Comparison of ENCODE assay signal across 8 cellular contexts in the genomic region with DNA sequence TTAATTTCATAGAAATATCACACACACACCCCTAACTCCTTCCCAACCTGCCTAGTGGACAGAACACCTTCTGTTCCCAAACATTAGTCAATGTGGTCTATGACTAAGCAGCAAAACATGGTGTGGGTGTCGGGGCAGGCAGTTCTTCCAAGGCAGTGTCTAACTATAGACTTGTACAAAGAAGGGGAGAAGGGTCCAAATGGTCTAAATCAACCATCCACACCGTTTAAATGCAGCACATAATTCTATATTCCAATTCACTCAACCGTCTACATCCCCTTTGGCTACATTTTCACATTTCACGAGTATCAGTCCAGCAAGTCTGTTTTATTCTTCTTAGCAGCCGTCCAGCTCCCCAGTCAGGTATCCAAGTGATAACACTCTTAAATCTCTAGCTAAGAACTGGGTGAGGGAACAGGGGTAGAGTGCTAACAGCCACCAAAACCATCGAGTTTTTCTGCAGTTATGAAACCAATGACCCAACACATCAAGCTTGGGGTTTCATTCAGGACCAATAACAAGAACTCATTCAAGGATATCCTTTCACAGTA. TPM values are rescaled to one million over a fixed set of nuclear protein-coding genes. Genes with fewer than 3 reads are reported as not detected.
DNase-seq lines count a peak whose midpoint lies in the region; ATAC-seq, FAIRE-seq and TF ChIP-seq lines count a peak whose summit lies in the region.

No MANE protein-coding gene starts in this region.

- RAD21 ChIA-PET in HCT116 (lab: Charles Lee; ENCODE audit: low non-redundant PET in 1 of 2, low total read pairs in 2 of 2, uncharacterized antibody in 2 of 2, unreplicated experiment in 2 of 2): interaction anchor here in 1 of 2 experiments (0.7 kb wide), 1 partner anchor 96 kb away, joined by 3 read pairs; no protein-coding TSS in a partner anchor

- H3K4me3 Mint-ChIP-seq in stimulated activated naive CD8-positive, alpha-beta T cell treated with anti-CD3 and anti-CD28 coated beads, Interleukin-15, amount 100 ng/mL, for 72 hours: no peak overlapping the region

- peak overlapping the region; percentile 76 for H3K4me2 ChIP-seq in HCT116 (ENCODE audit: low read length)
- peak overlapping the region; percentile 19; the same call in 1 of the 2 replicates for H3K4me2 ChIP-seq in HepG2 (ENCODE audit: low read depth, low read length)

- no peaks in the 10 kb centered on the region for H3K9me3 Mint-ChIP-seq in stimulated activated naive CD8-positive, alpha-beta T cell treated with anti-CD3 and anti-CD28 coated beads, Interleukin-15, amount 100 ng/mL, for 72 hours

- CTCF ChIA-PET in HCT116 (lab: Charles Lee) (no interaction called here), HepG2 (lab: Yijun Ruan, JAX; ENCODE audit: low intra/inter-chr PET ratio, low total read pairs) (no interaction called here)

- H3K9me3 ChIP-seq in HCT116 (ENCODE audit: control insufficient read depth in 1 of 2, insufficient read depth in 1 of 2, low read depth in 1 of 2, low read length in 2 of 2): no peaks in the 10 kb centered on the region
- no peaks in the 10 kb centered on the region for H3K9me3 ChIP-seq in HepG2 (ENCODE audit: low read length)

- no peak for TF ChIP-seq POLR2A in HCT116 (IDR thresholded peaks at IDR 0.05; ENCODE audit: borderline replicate concordance, extremely low read depth, insufficient read depth, insufficient read length)
- no peak for TF ChIP-seq POLR2A in HepG2 (IDR thresholded peaks at IDR 0.05; ENCODE audit: insufficient read depth in 1 of 2, low read depth in 2 of 2, low read length in 2 of 2)
- no peak for TF ChIP-seq POLR2A in erythroblast (IDR thresholded peaks at IDR 0.05; ENCODE audit: low read length)

- H4K20me1 ChIP-seq in HCT116 (ENCODE audit: insufficient read depth) (no peaks in the 10 kb centered on the region), HepG2 (ENCODE audit: insufficient read depth, low read length) (no peaks in the 10 kb centered on the region)

- TF ChIP-seq RAD21 in HCT116 (IDR thresholded peaks at IDR 0.05; ENCODE audit: low read depth): no peak; the same call in 1 of the 2 replicates
- no peak for TF ChIP-seq RAD21 in HepG2 (CRISPR knock-in tag; IDR thresholded peaks at IDR 0.05)

- intact Hi-C loops in HCT116 (cut with micrococcal nuclease) (loop anchor here (5.0 to 10.0 kb wide), 2 partner anchors 146 to 788 kb away; no protein-coding TSS in a partner anchor), HepG2 (cut with micrococcal nuclease; ENCODE audit: unreplicated experiment) (no loop called here)

- H3K4me1 ChIP-seq in HCT116 (ENCODE audit: control insufficient read depth in 1 of 2, insufficient read depth in 2 of 2, low read length in 2 of 2) (peaks cover 65 to 79% of the 10 kb centered on the region in 2 experiments), HepG2 (ENCODE audit: insufficient read depth, low read length) (peaks cover 43% of the 10 kb centered on the region)

- POLR2A ChIA-PET in HCT116 (lab: Charles Lee): no interaction called here
- POLR2A ChIA-PET in HepG2 (lab: Yijun Ruan, JAX): no interaction called here

- TF ChIP-seq CTCF in HCT116 (IDR thresholded peaks at IDR 0.05 in 2 of 3, conservative IDR thresholded peaks at IDR 0.05 in 1 of 3; ENCODE audit: borderline replicate concordance in 1 of 3, insufficient read depth in 1 of 3, low read depth in 2 of 3, low read length in 2 of 3) (no peak), HepG2 (CRISPR knock-in tag; IDR thresholded peaks at IDR 0.05) (no peak), GM10266 (IDR thresholded peaks at IDR 0.05; ENCODE audit: control insufficient read depth, insufficient read depth, low read depth, missing control alignments) (no peak)

- no peaks in the 10 kb centered on the region for H3K9me2 ChIP-seq in HCT116 (ENCODE audit: insufficient read depth)

- peaks cover 20% of the 10 kb centered on the region for H3K27me3 Mint-ChIP-seq in stimulated activated naive CD8-positive, alpha-beta T cell treated with anti-CD3 and anti-CD28 coated beads, Interleukin-15, amount 100 ng/mL, for 72 hours

- H3K36me3 ChIP-seq in HCT116 (ENCODE audit: control insufficient read depth in 1 of 2, insufficient read depth in 2 of 2, low read length in 2 of 2) (no peaks in the 10 kb centered on the region), HepG2 (replicated peaks in 1 of 2; ENCODE audit: control insufficient read depth in 1 of 2, insufficient read depth in 2 of 2, low read length in 2 of 2) (no peaks in the 10 kb centered on the region)

- H3K79me2 ChIP-seq in HCT116 (ENCODE audit: insufficient read depth, low read length) (no peaks in the 10 kb centered on the region), HepG2 (ENCODE audit: insufficient read depth, low read length) (no peaks in the 10 kb centered on the region)

- peak overlapping the region; percentile 79 for H3K27ac ChIP-seq in HCT116 (ENCODE audit: low read depth, low read length)
- H3K27ac ChIP-seq in HepG2 (ENCODE audit: extremely low read length, insufficient read depth, low read length): no peak overlapping the region

- H3K9ac ChIP-seq in HCT116 (ENCODE audit: low read length) (peak overlapping the region; percentile 44), HepG2 (ENCODE audit: insufficient read depth, low read depth, low read length) (no peak overlapping the region)

- H3K4me3 ChIP-seq in HCT116 (replicated peaks in 1 of 2; ENCODE audit: low read depth in 1 of 2, low read length in 2 of 2) (peak overlapping the region; percentile 24 to 44), HepG2 (replicated peaks in 1 of 3; ENCODE audit: insufficient read depth in 1 of 3, low read depth in 2 of 3, low read length in 3 of 3) (no peak overlapping the region; a peak in 1 of 6 replicates)

- WGBS in HepG2 (ENCODE audit: low lambda C conversion rate): 35% methylated on average over 6 of the region's 6 CpGs

- H3K27me3 ChIP-seq in HCT116 (ENCODE audit: insufficient read depth, low read length): no peaks in the 10 kb centered on the region
- peaks cover 0 to 24% of the 10 kb centered on the region in 2 experiments; a peak in 2 of 5 replicates for H3K27me3 ChIP-seq in HepG2 (ENCODE audit: control insufficient read depth in 1 of 2, insufficient read depth in 2 of 2, low read length in 2 of 2)

- DNase-seq in ACHN (peak; percentile 91), HCT116 (ENCODE audit: low read depth, low spot score) (peak; percentile 81), astrocyte of the hippocampus (ENCODE audit: low read depth, low spot score) (peak; percentile 91), HepG2 (ENCODE audit: low spot score) (peak; percentile 24), GM10266 (ENCODE audit: extremely low spot score) (no peak), erythroblast (lab: John Stamatoyannopoulos, UW) (no peak)
- DNase-seq in stimulated activated naive CD8-positive, alpha-beta T cell treated with anti-CD3 and anti-CD28 coated beads, Interleukin-15, amount 100 ng/mL, for 72 hours: no peak

- BruUV-seq in HCT116 (replicated peaks; lab: Mats Ljungman, UMichigan) (no TSS peak), HepG2 (replicated peaks; lab: Mats Ljungman, UMichigan) (no TSS peak)

- no peak for FAIRE-seq in HepG2 (lab: Jason Lieb, UNC)

- no peak for TF ChIP-seq EP300 in HepG2 (IDR thresholded peaks at IDR 0.05; ENCODE audit: low read depth in 2 of 2, low read length in 2 of 2)
- TF ChIP-seq EP300 in HepG2 (CRISPR knock-in tag; IDR thresholded peaks at IDR 0.05; ENCODE audit: borderline replicate concordance): no peak

- H3K27ac Mint-ChIP-seq in stimulated activated naive CD8-positive, alpha-beta T cell treated with anti-CD3 and anti-CD28 coated beads, Interleukin-15, amount 100 ng/mL, for 72 hours: no peak overlapping the region

- ATAC-seq in HCT116 (peak; percentile 78), HepG2 (no peak; the same call in 2 of the 3 replicates), GM18909 (IDR thresholded peaks at IDR 0.05; ENCODE audit: poor library complexity, unreplicated experiment) (no peak)
- ATAC-seq in stimulated activated naive CD8-positive, alpha-beta T cell treated with anti-CD3 and anti-CD28 coated beads, Interleukin-15, amount 100 ng/mL, for 72 hours: no peak

- peaks cover 25% of the 10 kb centered on the region for H3K4me1 Mint-ChIP-seq in stimulated activated naive CD8-positive, alpha-beta T cell treated with anti-CD3 and anti-CD28 coated beads, Interleukin-15, amount 100 ng/mL, for 72 hours

- H2AFZ ChIP-seq in HCT116 (ENCODE audit: low read depth, low read length, poor library complexity, severe bottlenecking): peak overlapping the region; percentile 19
- H2AFZ ChIP-seq in HepG2 (ENCODE audit: low read length): no peak overlapping the region

- in situ Hi-C loops in ACHN (cut with HindIII; ENCODE audit: low pct_ligation_motif_present, low pct_unique_long_range_greater_than_20kb, low sequenced_read_pairs) (no loop called here), HepG2 (cut with HindIII; ENCODE audit: extremely low pct_ligation_motif_present, low pct_unique_long_range_greater_than_20kb) (no loop called here)

TF ChIP-seq in HCT116, 20 proteins besides CTCF, POLR2A, EP300 and RAD21 (continues in another document):
- no peak for TF ChIP-seq EZH2 (IDR thresholded peaks at IDR 0.05)

TF ChIP-seq in HepG2, 621 proteins besides CTCF, POLR2A, EP300 and RAD21 (continues in another document):
- TF ChIP-seq FOSL2 (CRISPR knock-in tag; IDR thresholded peaks at IDR 0.05) (peak; percentile 76), GATA4 (IDR thresholded peaks at IDR 0.05; ENCODE audit: borderline replicate concordance, low read depth) (no peak)

RNA-seq across cellular contexts. Expression of a gene that starts 3.4 kb away (rescaled TPM):
- 5.6 TPM for total RNA-seq in HCT116 (2021; ENCODE audit: unreplicated experiment)
- 2.3 and 2.7 TPM in 2 replicates for polyA plus RNA-seq in HCT116 (2012)
- total RNA-seq in HepG2 (2016; rRNA removed; fragmentation: Illumina TruSeq; extraction: Trizol): 0.83 and 0.91 TPM in 2 replicates
- 1.4 and 2.0 TPM in 2 replicates for total RNA-seq in HepG2 (2016; cell fraction: cytosol; rRNA removed; fragmentation: Illumina TruSeq; extraction: Trizol; ENCODE audit: low read depth)
- 1.1 and 1.2 TPM in 2 replicates for total RNA-seq in HepG2 (2016; cell fraction: insoluble cytoplasmic fraction; rRNA removed; fragmentation: Illumina TruSeq; extraction: Trizol)
- 0.62 and 0.77 TPM in 2 replicates for total RNA-seq in HepG2 (2016; cell fraction: membrane; rRNA removed; fragmentation: Illumina TruSeq; extraction: Trizol)
- total RNA-seq in HepG2 (2016; cell fraction: nucleus; rRNA removed; fragmentation: Illumina TruSeq; extraction: Trizol): 1.5 and 2.1 TPM in 2 replicates
- polyA plus RNA-seq in HepG2 (2011; rRNA removed): 0.66 and 0.68 TPM in 2 replicates
- 0.28 and 0.31 TPM in 2 replicates for polyA plus RNA-seq in HepG2 (2011; cell fraction: cytosol; rRNA removed)
- 0.59 and 0.93 TPM in 2 replicates for polyA plus RNA-seq in HepG2 (2011; cell fraction: nucleus; rRNA removed)
- 1.4 and 1.5 TPM in 2 replicates for polyA plus RNA-seq in HepG2 (2012)
- polyA plus RNA-seq in HepG2 (2016; cell fraction: cytosol; fragmentation: Illumina TruSeq; extraction: Trizol; ENCODE audit: low read depth): 0.07 TPM in 2 replicates
- 0.53 and 0.63 TPM in 2 replicates for polyA plus RNA-seq in HepG2 (2016; cell fraction: insoluble cytoplasmic fraction; fragmentation: Illumina TruSeq; extraction: Trizol; ENCODE audit: low read depth)
- polyA plus RNA-seq in HepG2 (2016; cell fraction: membrane; fragmentation: Illumina TruSeq; extraction: Trizol; ENCODE audit: low read depth): 0.08 and 0.11 TPM in 2 replicates
- polyA plus RNA-seq in HepG2 (2016; cell fraction: nucleus; fragmentation: Illumina TruSeq; extraction: Trizol; ENCODE audit: insufficient read depth, low read depth): 1.4 TPM in 2 replicates
- polyA minus RNA-seq in HepG2 (2011; rRNA and poly(A)+ RNA removed; ENCODE audit: low replicate concordance): 2.3 TPM in 1 of 2 replicates, not detected in the other
- 0.79 and 1.3 TPM in 2 replicates for polyA minus RNA-seq in HepG2 (2011; cell fraction: cytosol; rRNA and poly(A)+ RNA removed)
- polyA minus RNA-seq in HepG2 (2011; cell fraction: nucleus; rRNA and poly(A)+ RNA removed): 2.1 and 2.3 TPM in 2 replicates

Comparison
In these comparisons a context has a peak if more than half of its experiments do, and no peak if none do; other contexts are left out.
1. DNase-seq: peak in ACHN (single experiment), HCT116 (single experiment), astrocyte of the hippocampus (single experiment) and HepG2 (single experiment); none in GM10266 (single experiment), stimulated activated naive CD8-positive, alpha-beta T cell treated with anti-CD3 and anti-CD28 coated beads, Interleukin-15, amount 100 ng/mL, for 72 hours (0 of 2) and erythroblast (0 of 2).
2. H3K4me3 ChIP-seq: peak in HCT116 (2 of 2); none in HepG2 (0 of 3).